In the genomic region with DNA sequence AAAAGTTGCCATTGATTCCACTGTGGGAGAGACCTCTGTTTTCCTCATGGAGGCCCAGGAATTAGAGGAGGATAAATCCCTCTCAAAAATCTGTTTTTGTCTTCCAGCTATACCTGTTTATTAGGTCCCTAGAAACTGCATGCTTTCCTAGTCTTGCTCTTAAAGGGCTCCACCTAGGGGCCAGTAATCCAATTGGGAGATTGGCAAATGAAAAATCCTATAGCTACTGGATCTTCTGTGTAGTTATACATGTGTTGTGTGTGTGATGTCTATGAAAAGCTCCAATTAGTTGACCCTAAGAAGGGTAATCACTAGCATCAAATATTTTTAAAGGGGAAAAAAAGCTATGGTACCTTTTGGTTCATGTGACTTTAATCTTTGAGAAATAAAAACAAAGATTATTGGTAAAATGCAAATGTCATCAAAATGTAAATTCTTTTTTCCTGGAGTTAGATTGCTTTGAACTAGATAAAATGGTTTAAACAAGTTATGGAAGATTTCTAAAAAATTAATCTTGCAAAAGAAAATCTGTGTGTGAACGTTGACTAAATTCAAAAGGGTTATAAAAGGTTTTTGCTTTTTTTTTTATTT, we compare ENCODE assay signal across 8 cellular contexts.
DNase-seq lines count a peak whose midpoint lies in the region; ATAC-seq and TF ChIP-seq lines count a peak whose summit lies in the region.

No MANE protein-coding gene starts in this region.

- H3K9me3 ChIP-seq in OCI-LY7 (ENCODE audit: low read length) (no peaks in the 10 kb centered on the region), esophagus muscularis mucosa (no peaks in the 10 kb centered on the region), prostate gland (no peaks in the 10 kb centered on the region)

- H3K27me3 ChIP-seq in GM23338 (ENCODE audit: insufficient read depth) (no peaks in the 10 kb centered on the region), esophagus muscularis mucosa (no peaks in the 10 kb centered on the region), prostate gland (replicated peaks; ENCODE audit: insufficient read depth) (no peaks in the 10 kb centered on the region)

- H3K27ac ChIP-seq in GM23338 (ENCODE audit: low read depth), result no peak overlapping the region
- no peak overlapping the region for H3K27ac ChIP-seq in OCI-LY7 (ENCODE audit: low read depth, low read length, poor library complexity, severe bottlenecking)
- H3K27ac ChIP-seq in esophagus muscularis mucosa (replicated peaks in 1 of 4), result no peak overlapping the region
- no peak overlapping the region for H3K27ac ChIP-seq in prostate gland

- no peak for TF ChIP-seq POLR2A in esophagus muscularis mucosa (IDR thresholded peaks at IDR 0.05; ENCODE audit: low read depth)
- no peak for TF ChIP-seq POLR2A in prostate gland (IDR thresholded peaks at IDR 0.05)

- H3K4me2 ChIP-seq in GM23338 (no peak overlapping the region), OCI-LY7 (ENCODE audit: low read length) (no peak overlapping the region)

- H3K27ac Mint-ChIP-seq in GM23338, result no peak overlapping the region
- H3K27ac Mint-ChIP-seq in activated CD8-positive, alpha-beta memory T cell treated with anti-CD3 and anti-CD28 coated beads, Interleukin-2, amount 10 ng/mL, durations not matched to agents 7 days and 5 days, result no peak overlapping the region

- no peak for TF ChIP-seq EP300 in esophagus muscularis mucosa (IDR thresholded peaks at IDR 0.05)

- intact Hi-C loops in OCI-LY7 (cut with micrococcal nuclease; ENCODE audit: unreplicated experiment), result no loop called here
- intact Hi-C loops in esophagus muscularis mucosa (cut with DNase I), result no loop called here
- intact Hi-C loops in prostate gland (cut with DNase I), result no loop called here

- H3K4me3 ChIP-seq in GM23338 (no peak overlapping the region), OCI-LY7 (ENCODE audit: low read depth, low read length, poor library complexity, severe bottlenecking) (no peak overlapping the region), esophagus muscularis mucosa (no peak overlapping the region), prostate gland (no peak overlapping the region)

- BruUV-seq in OCI-LY7 (replicated peaks; lab: Mats Ljungman, UMichigan), result no TSS peak

- no peaks in the 10 kb centered on the region for H3F3A ChIP-seq in GM23338 (replicated peaks; ENCODE audit: low read depth)

- no peaks in the 10 kb centered on the region for H3K36me3 Mint-ChIP-seq in GM23338 (ENCODE audit: low read depth)
- H3K36me3 Mint-ChIP-seq in activated CD8-positive, alpha-beta memory T cell treated with anti-CD3 and anti-CD28 coated beads, Interleukin-2, amount 10 ng/mL, durations not matched to agents 7 days and 5 days, result no peaks in the 10 kb centered on the region

- POLR2A ChIA-PET in OCI-LY7 (lab: Charles Lee), result interaction anchor here (0.8 kb wide), 1 partner anchor 270 kb away, joined by 3 read pairs; no protein-coding TSS in a partner anchor

- H3K4me1 ChIP-seq in GM23338 (ENCODE audit: insufficient read depth), result peaks cover 3% of the 10 kb centered on the region; the same call in 1 of the 2 replicates
- H3K4me1 ChIP-seq in OCI-LY7 (ENCODE audit: insufficient read depth, low read length, poor library complexity, severe bottlenecking), result no peaks in the 10 kb centered on the region
- peaks cover 0 to 4% (median 2%) of the 10 kb centered on the region in 4 donors for H3K4me1 ChIP-seq in esophagus muscularis mucosa
- peaks cover 2% of the 10 kb centered on the region for H3K4me1 ChIP-seq in prostate gland (replicated peaks)

- peaks cover 2% of the 10 kb centered on the region for H3K27me3 Mint-ChIP-seq in GM23338 (ENCODE audit: insufficient read depth, low read depth, poor library complexity)
- peaks cover 4% of the 10 kb centered on the region for H3K27me3 Mint-ChIP-seq in activated CD8-positive, alpha-beta memory T cell treated with anti-CD3 and anti-CD28 coated beads, Interleukin-2, amount 10 ng/mL, durations not matched to agents 7 days and 5 days

- WGBS in esophagus muscularis mucosa, result 82% methylated on average over 1 of the region's 1 CpG
- 83% methylated on average over 1 of the region's 1 CpG for WGBS in prostate gland

- CTCF ChIA-PET in OCI-LY7 (lab: Charles Lee; ENCODE audit: unreplicated experiment), result no interaction called here
- CTCF ChIA-PET in activated CD8-positive, alpha-beta memory T cell treated with anti-CD3 and anti-CD28 coated beads, Interleukin-2, amount 10 ng/mL, durations not matched to agents 7 days and 5 days (lab: Charles Lee), result interaction anchor here (0.7 to 2.7 kb wide), 22 partner anchors 9 to 308 kb away, joined by 3 to 25 read pairs (median 3); partner anchors contain the start of gene MIPEP

- H4K20me1 ChIP-seq in GM23338 (replicated peaks; ENCODE audit: insufficient read depth), result no peaks in the 10 kb centered on the region
- H4K20me1 ChIP-seq in OCI-LY7 (ENCODE audit: insufficient read depth, low read length), result no peaks in the 10 kb centered on the region

- no peak overlapping the region for H3K4me3 Mint-ChIP-seq in GM23338
- no peak overlapping the region for H3K4me3 Mint-ChIP-seq in activated CD8-positive, alpha-beta memory T cell treated with anti-CD3 and anti-CD28 coated beads, Interleukin-2, amount 10 ng/mL, durations not matched to agents 7 days and 5 days

- H2AFZ ChIP-seq in GM23338, result peak overlapping the region; percentile 36; the same call in 1 of the 2 replicates
- no peak overlapping the region for H2AFZ ChIP-seq in OCI-LY7 (ENCODE audit: low read length)

- peak; percentile 78 for ATAC-seq in GM23338
- no peak for ATAC-seq in activated CD8-positive, alpha-beta memory T cell treated with anti-CD3 and anti-CD28 coated beads, Interleukin-2, amount 10 ng/mL, durations not matched to agents 7 days and 5 days

- no peaks in the 10 kb centered on the region for H3K36me3 ChIP-seq in GM23338 (ENCODE audit: insufficient read depth)
- no peaks in the 10 kb centered on the region for H3K36me3 ChIP-seq in OCI-LY7 (ENCODE audit: insufficient read depth, low read length)
- H3K36me3 ChIP-seq in esophagus muscularis mucosa, result no peaks in the 10 kb centered on the region
- H3K36me3 ChIP-seq in prostate gland, result no peaks in the 10 kb centered on the region

- H3K79me2 ChIP-seq in GM23338 (replicated peaks; ENCODE audit: insufficient read depth) (no peaks in the 10 kb centered on the region), OCI-LY7 (ENCODE audit: insufficient read depth, low read depth, low read length) (no peaks in the 10 kb centered on the region)

- H3K9me2 ChIP-seq in GM23338 (ENCODE audit: insufficient read depth), result no peaks in the 10 kb centered on the region
- no peaks in the 10 kb centered on the region for H3K9me2 ChIP-seq in OCI-LY7 (ENCODE audit: insufficient read depth, low read length)

- TF ChIP-seq CTCF in GM23338 (conservative IDR thresholded peaks at IDR 0.05; ENCODE audit: low read depth in 2 of 2), result peak; percentile 73 to 92
- peak; percentile 83 for TF ChIP-seq CTCF in OCI-LY7 (conservative IDR thresholded peaks at IDR 0.05; ENCODE audit: low read length)
- TF ChIP-seq CTCF in esophagus muscularis mucosa (IDR thresholded peaks at IDR 0.05), result peak; percentile 30 to 64 (median 44)
- TF ChIP-seq CTCF in prostate gland (IDR thresholded peaks at IDR 0.05), result peak in 3 of 4 experiments; percentile 34 to 64 (median 46)

- no peaks in the 10 kb centered on the region for H3K9me3 Mint-ChIP-seq in GM23338
- H3K9me3 Mint-ChIP-seq in activated CD8-positive, alpha-beta memory T cell treated with anti-CD3 and anti-CD28 coated beads, Interleukin-2, amount 10 ng/mL, durations not matched to agents 7 days and 5 days (ENCODE audit: low read depth), result no peaks in the 10 kb centered on the region

- DNase-seq in AML-193 (lab: John Stamatoyannopoulos, UW) (peak; percentile 35 to 43), GM23338 (ENCODE audit: low spot score) (peak; percentile 80), OCI-LY7 (ENCODE audit: low spot score) (peak; percentile 27), esophagus muscularis mucosa (ENCODE audit: extremely low spot score) (no peak), prostate gland (ENCODE audit: low spot score) (no peak), cortex of kidney (lab: John Stamatoyannopoulos, UW) (no peak)
- no peak for DNase-seq in stimulated activated CD8-positive, alpha-beta memory T cell treated with anti-CD3 and anti-CD28 coated beads, Interleukin-4, amount 100 ng/mL, for 48 hours
- no peak for DNase-seq in activated CD8-positive, alpha-beta memory T cell treated with anti-CD3 and anti-CD28 coated beads, Interleukin-2, amount 10 ng/mL, durations not matched to agents 7 days and 5 days

- peaks cover 5% of the 10 kb centered on the region; the same call in 2 of the 3 replicates for H3K4me1 Mint-ChIP-seq in GM23338
- H3K4me1 Mint-ChIP-seq in activated CD8-positive, alpha-beta memory T cell treated with anti-CD3 and anti-CD28 coated beads, Interleukin-2, amount 10 ng/mL, durations not matched to agents 7 days and 5 days, result peaks cover 37% of the 10 kb centered on the region

Comparison
In these comparisons a context has a peak if more than half of its experiments do, and no peak if none do; other contexts are left out.
1. DNase-seq: peak in AML-193 (2 of 2), GM23338 (single experiment) and OCI-LY7 (single experiment); none in esophagus muscularis mucosa (single experiment), prostate gland (single experiment), stimulated activated CD8-positive, alpha-beta memory T cell treated with anti-CD3 and anti-CD28 coated beads, Interleukin-4, amount 100 ng/mL, for 48 hours (single experiment), cortex of kidney (single experiment) and activated CD8-positive, alpha-beta memory T cell treated with anti-CD3 and anti-CD28 coated beads, Interleukin-2, amount 10 ng/mL, durations not matched to agents 7 days and 5 days (single experiment).
2. Peak in every context shown above with its lines, with median percentiles within 50 percentile points of each other: CTCF ChIP-seq.